In the genomic region with DNA sequence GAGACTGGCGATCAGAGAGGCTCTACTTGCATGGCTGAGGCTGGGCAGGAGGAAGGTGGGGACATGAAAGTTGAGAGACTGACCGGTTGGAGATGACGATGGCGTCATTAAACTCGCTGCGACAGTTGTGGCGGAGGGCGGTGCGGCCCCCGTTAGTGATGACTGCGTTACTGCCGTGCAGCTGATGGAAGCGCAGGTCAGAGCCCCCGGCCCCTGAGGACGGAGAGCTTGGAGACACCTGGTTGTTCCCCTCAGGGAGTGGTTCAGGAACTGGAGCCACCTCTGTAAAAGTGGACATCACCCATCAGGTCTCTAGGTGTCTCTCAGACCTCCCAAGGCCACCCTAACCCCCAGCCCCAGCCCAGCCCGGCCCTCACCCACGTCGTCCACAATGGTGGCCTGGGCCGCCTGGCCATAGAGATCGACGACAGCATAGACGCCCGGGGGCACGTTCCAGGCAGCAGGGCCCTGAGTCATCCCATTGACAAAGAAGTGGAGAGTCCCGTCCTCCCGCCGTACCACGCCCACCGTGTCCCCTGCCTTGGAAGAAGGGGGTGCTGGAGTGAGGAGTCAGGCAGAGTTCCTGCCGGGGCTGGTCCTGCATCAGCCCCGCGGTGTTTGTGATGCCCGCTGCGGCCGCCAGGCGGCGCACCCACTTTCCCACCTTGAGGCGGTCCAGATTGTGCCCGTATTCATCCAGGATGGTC, we compare ENCODE assay signal across 6 cellular contexts. TPM values are rescaled to one million over a fixed set of nuclear protein-coding genes. Genes with fewer than 3 reads are reported as not detected.
DNase-seq lines count a peak whose midpoint lies in the region; ATAC-seq and TF ChIP-seq lines count a peak whose summit lies in the region.

No MANE protein-coding gene starts in this region.

- H3K9me3 Mint-ChIP-seq in CD4-positive, alpha-beta T cell, result no peaks in the 10 kb centered on the region
- H3K9me3 Mint-ChIP-seq in effector memory CD8-positive, alpha-beta T cell, result no peaks in the 10 kb centered on the region

- peaks cover 59% of the 10 kb centered on the region for H3K36me3 Mint-ChIP-seq in CD4-positive, alpha-beta T cell (ENCODE audit: low read depth)
- peaks cover 23% of the 10 kb centered on the region for H3K36me3 Mint-ChIP-seq in effector memory CD8-positive, alpha-beta T cell (ENCODE audit: insufficient read depth)

- H3K36me3 ChIP-seq in spleen, result peaks cover 0 to 86% (median 63%) of the 10 kb centered on the region in 6 donors

- H3K4me3 Mint-ChIP-seq in CD4-positive, alpha-beta T cell, result peak overlapping the region; percentile 42
- no peak overlapping the region for H3K4me3 Mint-ChIP-seq in effector memory CD8-positive, alpha-beta T cell

- peak; percentile 52 for ATAC-seq in CD4-positive, alpha-beta T cell (ENCODE audit: poor library complexity)
- peak; percentile 47 for ATAC-seq in effector memory CD8-positive, alpha-beta T cell (replicated peaks)
- no peak for ATAC-seq in GM21723 (IDR thresholded peaks at IDR 0.05; ENCODE audit: unreplicated experiment)

- no peaks in the 10 kb centered on the region for H3K27me3 ChIP-seq in CD4-positive, alpha-beta T cell (ENCODE audit: control insufficient read depth, insufficient read depth, low read length)
- no peaks in the 10 kb centered on the region for H3K27me3 ChIP-seq in spleen (replicated peaks in 1 of 7)

- peaks cover 16% of the 10 kb centered on the region for H3K4me1 Mint-ChIP-seq in CD4-positive, alpha-beta T cell (ENCODE audit: low read depth)
- H3K4me1 Mint-ChIP-seq in effector memory CD8-positive, alpha-beta T cell (ENCODE audit: low read depth in 2 of 2), result peaks cover 16 to 19% of the 10 kb centered on the region in 2 donors

- H3K4me1 ChIP-seq in spleen, result peaks cover 2 to 35% (median 21%) of the 10 kb centered on the region in 6 donors

- H3K27me3 Mint-ChIP-seq in CD4-positive, alpha-beta T cell, result no peaks in the 10 kb centered on the region
- no peaks in the 10 kb centered on the region for H3K27me3 Mint-ChIP-seq in effector memory CD8-positive, alpha-beta T cell

- WGBS in spleen, 5 donors, result 65 to 78% (median 69%) methylated on average over 22 to 39 of the region's 39 CpGs

- no peak overlapping the region for H3K27ac ChIP-seq in CD4-positive, alpha-beta T cell (ENCODE audit: low read depth, low read length)
- H3K27ac ChIP-seq in spleen, result no peak overlapping the region

- POLR2A ChIA-PET in CD4-positive, alpha-beta T cell (lab: Charles Lee), result interaction anchor here (0.9 to 1.2 kb wide), 2 partner anchors 10 to 12 kb away, joined by 3 to 4 read pairs; partner anchors contain the start of gene ACAP1

- CTCF ChIA-PET in CD4-positive, alpha-beta T cell (lab: Charles Lee), result interaction anchor here (1.1 to 3.2 kb wide), 4 partner anchors 13 to 237 kb away, joined by 3 to 12 read pairs (median 5); partner anchors contain the start of gene ACAP1

- DNase-seq in CD4-positive, alpha-beta T cell, result peak; percentile 45 to 77 (median 64)
- DNase-seq in T-helper 2 cell (peak; percentile 44 to 57 (median 52)), spleen (peak; percentile 90), DMS79 (lab: John Stamatoyannopoulos, UW) (no peak)
- DNase-seq in effector memory CD8-positive, alpha-beta T cell, result peak; percentile 65 to 79 (median 66)

- intact Hi-C loops in CD4-positive, alpha-beta T cell (cut with DNase I, micrococcal nuclease), result loop anchor here (1.0 to 10.0 kb wide), 4 partner anchors 21 to 531 kb away; partner anchors contain the start of genes CYB5D1 (in 1 of the 2), NAA38 (in 1 of the 2) and TMEM88 (in 1 of the 2)
- intact Hi-C loops in spleen (cut with DNase I; ENCODE audit: low total_unique reads), result no loop called here

- no peaks in the 10 kb centered on the region for H3K9me3 ChIP-seq in CD4-positive, alpha-beta T cell (ENCODE audit: control insufficient read depth, low read length)
- no peaks in the 10 kb centered on the region for H3K9me3 ChIP-seq in spleen

- peak; percentile 88 for TF ChIP-seq CTCF in CD4-positive, alpha-beta T cell (IDR thresholded peaks at IDR 0.05)
- TF ChIP-seq CTCF in spleen (IDR thresholded peaks at IDR 0.05 in 8 of 11, conservative IDR thresholded peaks at IDR 0.05 in 3 of 11), result peak; percentile 71 to 94 (median 89)

- H3K4me3 ChIP-seq in spleen, result no peak overlapping the region

- H3K27ac Mint-ChIP-seq in CD4-positive, alpha-beta T cell, result no peak overlapping the region
- H3K27ac Mint-ChIP-seq in effector memory CD8-positive, alpha-beta T cell, result peak overlapping the region in 1 of 2 donors; percentile 49

- no peak for TF ChIP-seq POLR2A in spleen (IDR thresholded peaks at IDR 0.05)

RNA-seq across cellular contexts. Expression of gene NEURL4, which starts 5.3 kb away (rescaled TPM):
- total RNA-seq in CD4-positive, alpha-beta T cell, result 10 to 100 TPM; 29.0 to 30.8 TPM
- 10 to 100 TPM; 16.5 to 53.9 (median 44.3) TPM for total RNA-seq in spleen
- polyA plus RNA-seq in spleen, result 10 to 100 TPM; 17.6 to 48.6 (median 36.3) TPM

RNA-seq across cellular contexts. Expression of gene GPS2, which starts 8.7 kb away (rescaled TPM):
- 100 to 1,000 TPM; 122 to 140 TPM for total RNA-seq in CD4-positive, alpha-beta T cell
- total RNA-seq in spleen, result 100 to 1,000 TPM in 2 of 7 donors, 10 to 100 TPM in 5; 54.1 to 123 (median 65.4) TPM
- polyA plus RNA-seq in spleen, result 10 to 100 TPM; 56.6 to 73.2 (median 70.9) TPM

RNA-seq across cellular contexts. Expression of gene ACAP1, which starts 12.4 kb away (rescaled TPM):
- total RNA-seq in CD4-positive, alpha-beta T cell, result 100 to 1,000 TPM; 565 to 575 TPM
- 100 to 1,000 TPM; 118 to 312 (median 208) TPM for total RNA-seq in spleen
- polyA plus RNA-seq in spleen, result 100 to 1,000 TPM; 126 to 266 (median 245) TPM

RNA-seq across cellular contexts. Expression of gene EIF5A, which starts 16.5 kb away (rescaled TPM):
- total RNA-seq in CD4-positive, alpha-beta T cell, result 100 to 1,000 TPM; 471 to 480 TPM
- 100 to 1,000 TPM; 117 to 326 (median 244) TPM for total RNA-seq in spleen
- 100 to 1,000 TPM; 310 to 426 (median 376) TPM for polyA plus RNA-seq in spleen

RNA-seq across cellular contexts. Expression of gene KCTD11, which starts 28.1 kb away (rescaled TPM):
- total RNA-seq in CD4-positive, alpha-beta T cell, result 1 to 10 TPM; 1.3 to 1.6 TPM
- total RNA-seq in spleen, result 10 to 100 TPM in 1 of 7 donors, 1 to 10 TPM in 6; 7.7 to 10.0 (median 9.1) TPM
- polyA plus RNA-seq in spleen, result 10 to 100 TPM in 1 of 3 donors, 1 to 10 TPM in 2; 5.4 to 12.0 (median 6.0) TPM
